8 cellular contexts compared by ENCODE assay signal in the genomic region with DNA sequence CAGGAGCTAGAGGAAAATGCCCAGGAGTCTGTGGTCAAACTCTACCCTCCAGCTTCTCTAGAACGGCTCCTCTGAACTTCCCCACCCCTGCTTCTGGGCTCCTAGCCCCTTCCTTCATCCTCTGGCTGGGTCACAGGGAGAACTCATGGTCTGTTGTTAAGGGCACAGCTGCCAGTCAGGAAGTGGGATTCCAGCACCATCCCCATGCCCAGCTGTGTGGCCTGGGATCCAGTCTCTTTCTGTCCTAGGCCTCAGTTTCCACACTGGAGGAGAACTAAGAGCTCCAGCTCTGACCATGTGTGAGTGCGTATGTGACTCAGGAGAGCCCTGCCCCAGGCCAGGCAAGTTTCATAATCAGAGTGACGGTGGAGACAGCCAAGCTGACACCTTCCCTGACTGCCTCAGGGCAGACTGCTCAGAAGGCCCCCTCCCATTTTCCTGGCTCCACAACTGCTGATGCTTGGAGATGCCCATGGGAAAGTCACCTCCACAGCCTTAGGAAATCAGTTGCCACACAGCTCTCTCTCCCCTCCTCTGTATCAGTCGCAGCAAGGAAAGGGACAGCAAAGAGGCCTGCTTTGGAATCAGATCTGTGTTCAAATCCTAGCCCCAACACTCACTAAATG. TPM values are rescaled to one million over a fixed set of nuclear protein-coding genes. Genes with fewer than 3 reads are reported as not detected.
DNase-seq lines count a peak whose midpoint lies in the region; ATAC-seq, FAIRE-seq and TF ChIP-seq lines count a peak whose summit lies in the region.

No MANE protein-coding gene starts in this region.

- peaks cover 16 to 42% of the 10 kb centered on the region in 2 experiments; a peak in 4 of 5 replicates for H3K4me1 ChIP-seq in K562 (replicated peaks in 1 of 2; ENCODE audit: control insufficient read depth in 2 of 2, insufficient read depth in 2 of 2, low read length in 2 of 2)

- no peaks in the 10 kb centered on the region for H3K9me3 Mint-ChIP-seq in stimulated activated naive CD8-positive, alpha-beta T cell treated with anti-CD3 and anti-CD28 coated beads, Interleukin-15, Interleukin-2, amounts not matched to agents 100 ng/mL and 50 ng/mL, for 24 hours

- ATAC-seq in stimulated activated naive CD8-positive, alpha-beta T cell treated with anti-CD3 and anti-CD28 coated beads, Interleukin-15, Interleukin-2, amounts not matched to agents 100 U/mL and 50 U/mL, for 24 hours: no peak
- no peak for ATAC-seq in K562

- H3K27ac ChIP-seq in K562 (ENCODE audit: extremely low read depth, low read depth, low read length): no peak overlapping the region

- TF ChIP-seq CTCF in K562 (IDR thresholded peaks at IDR 0.05 in 2 of 3, conservative IDR thresholded peaks at IDR 0.05 in 1 of 3; ENCODE audit: insufficient read depth in 2 of 3, low read depth in 1 of 3, low read length in 3 of 3) (no peak), lower leg skin (IDR thresholded peaks at IDR 0.05) (no peak)

- POLR2A ChIA-PET in K562 (lab: Yijun Ruan, JAX): interaction anchor here (0.7 to 1.2 kb wide), 7 partner anchors 11 to 283 kb away, joined by 3 to 4 read pairs (median 3); no protein-coding TSS in a partner anchor

- H3K36me3 Mint-ChIP-seq in stimulated activated naive CD8-positive, alpha-beta T cell treated with anti-CD3 and anti-CD28 coated beads, Interleukin-15, Interleukin-2, amounts not matched to agents 100 ng/mL and 50 ng/mL, for 24 hours (ENCODE audit: low read depth): peaks cover 4% of the 10 kb centered on the region

- intact Hi-C loops in K562 (cut with micrococcal nuclease): no loop called here
- intact Hi-C loops in lower leg skin (cut with DNase I; ENCODE audit: low total_unique reads): no loop called here

- H3K4me3 ChIP-seq in K562: no peak overlapping the region
- no peak overlapping the region for H3K4me3 ChIP-seq in lower leg skin (ENCODE audit: low read depth, poor library complexity, severe bottlenecking)

- H3K4me1 Mint-ChIP-seq in stimulated activated naive CD8-positive, alpha-beta T cell treated with anti-CD3 and anti-CD28 coated beads, Interleukin-15, Interleukin-2, amounts not matched to agents 100 ng/mL and 50 ng/mL, for 24 hours (ENCODE audit: low read depth): peaks cover 50% of the 10 kb centered on the region

- H4K20me1 ChIP-seq in K562 (replicated peaks; ENCODE audit: control insufficient read depth, insufficient read depth, low read length): peaks cover 4% of the 10 kb centered on the region; the same call in 1 of the 2 replicates

- no peaks in the 10 kb centered on the region for H3K9me1 ChIP-seq in K562 (ENCODE audit: control insufficient read depth, insufficient read depth, low read length)

- FAIRE-seq in K562 (lab: Jason Lieb, UNC): peak; percentile 23

- peak overlapping the region in 1 of 2 experiments; percentile 37; a peak in 1 of 4 replicates for H3K9ac ChIP-seq in K562 (ENCODE audit: insufficient read depth in 1 of 2, low read depth in 2 of 2, low read length in 2 of 2)

- no peaks in the 10 kb centered on the region for H3K9me3 ChIP-seq in K562 (replicated peaks; ENCODE audit: control insufficient read depth, insufficient read depth, low read depth, low read length)

- H3K27me3 Mint-ChIP-seq in stimulated activated naive CD8-positive, alpha-beta T cell treated with anti-CD3 and anti-CD28 coated beads, Interleukin-15, Interleukin-2, amounts not matched to agents 100 ng/mL and 50 ng/mL, for 24 hours: no peaks in the 10 kb centered on the region

- no peak for DNase-seq in stimulated activated naive CD8-positive, alpha-beta T cell treated with anti-CD3 and anti-CD28 coated beads, Interleukin-15, Interleukin-2, amounts not matched to agents 100 U/mL and 50 U/mL, for 24 hours
- no peak for DNase-seq in K562 (ENCODE audit: extremely low read depth in 1 of 4, low spot score in 3 of 4)
- DNase-seq in lower leg skin (ENCODE audit: low spot score in 2 of 2): peak; percentile 72 to 93
- DNase-seq in T-helper 9 cell: no peak
- no peak for DNase-seq in RKO (ENCODE audit: low spot score)
- DNase-seq in GF-D8 (lab: John Stamatoyannopoulos, UW): no peak
- DNase-seq in putamen (ENCODE audit: low spot score): no peak

- TF ChIP-seq RAD21 in K562 (CRISPR knock-in tag; conservative IDR thresholded peaks at IDR 0.05 in 1 of 2, IDR thresholded peaks at IDR 0.05 in 1 of 2): no peak

- TF ChIP-seq POLR2A in K562 (conservative IDR thresholded peaks at IDR 0.05): no peak
- no peak for TF ChIP-seq POLR2A in lower leg skin (IDR thresholded peaks at IDR 0.05)

- no TSS peak for BruUV-seq in K562 (replicated peaks; lab: Mats Ljungman, UMichigan)

- peak overlapping the region; percentile 78 for H3K27ac Mint-ChIP-seq in stimulated activated naive CD8-positive, alpha-beta T cell treated with anti-CD3 and anti-CD28 coated beads, Interleukin-15, Interleukin-2, amounts not matched to agents 100 ng/mL and 50 ng/mL, for 24 hours

- TF ChIP-seq EP300 in K562 (IDR thresholded peaks at IDR 0.05; ENCODE audit: low read length): no peak

- in situ Hi-C loops in K562 (cut with MboI): no loop called here

- CTCF ChIA-PET in K562 (lab: Yijun Ruan, JAX; ENCODE audit: low intra/inter-chr PET ratio): no interaction called here

- H3K79me2 ChIP-seq in K562 (ENCODE audit: control insufficient read depth, insufficient read depth, low read length): no peaks in the 10 kb centered on the region

- no peaks in the 10 kb centered on the region for H3K27me3 ChIP-seq in K562 (ENCODE audit: control insufficient read depth in 2 of 2, insufficient read depth in 2 of 2, low read length in 2 of 2)

- no peaks in the 10 kb centered on the region for H3K36me3 ChIP-seq in K562 (ENCODE audit: control insufficient read depth, insufficient read depth, low read length)

- H3K4me3 Mint-ChIP-seq in stimulated activated naive CD8-positive, alpha-beta T cell treated with anti-CD3 and anti-CD28 coated beads, Interleukin-15, Interleukin-2, amounts not matched to agents 100 ng/mL and 50 ng/mL, for 24 hours: peak overlapping the region; percentile 89

- no peak overlapping the region for H3K4me2 ChIP-seq in K562 (ENCODE audit: insufficient read depth, low read length)

- H2AFZ ChIP-seq in K562 (ENCODE audit: low read depth, low read length): no peak overlapping the region

- 55% methylated on average over 3 of the region's 4 CpGs for WGBS in K562 (ENCODE audit: insufficient coverage, low coverage, missing lambda C conversion rate)
- WGBS in lower leg skin, 2 donors: 28 to 49% methylated on average over 4 of the region's 4 CpGs

RNA-seq across cellular contexts. Expression of gene IGSF8, which starts 1.8 kb away (rescaled TPM):
- total RNA-seq in K562 (2011; cell fraction: chromatin; rRNA removed; ENCODE audit: low replicate concordance): 8.1 and 30.2 TPM in 2 replicates
- 35.5 and 43.4 TPM in 2 replicates for total RNA-seq in K562 (2011; cell fraction: nucleolus; rRNA removed)
- 16.0 and 20.1 TPM in 2 replicates for total RNA-seq in K562 (2011; cell fraction: nucleoplasm; rRNA removed)
- 7.3 and 8.6 TPM in 2 replicates for total RNA-seq in K562 (2014; rRNA removed)
- total RNA-seq in K562 (2014; rRNA removed; fragmentation: Illumina TruSeq; extraction: Trizol): 0.93 and 1.4 TPM in 2 replicates
- total RNA-seq in K562 (2015; rRNA removed; fragmentation: Illumina TruSeq; extraction: Trizol): 3.2 and 3.9 TPM in 2 replicates
- 11.7 and 12.5 TPM in 2 replicates for total RNA-seq in K562 (2021)
- 3.9 and 10.0 TPM in 2 replicates for polyA plus RNA-seq in K562 (2011; rRNA removed)
- 8.4 and 14.8 TPM in 2 replicates for polyA plus RNA-seq in K562 (2011; cell fraction: cytosol; rRNA removed)
- 22.5 and 32.3 TPM in 2 replicates for polyA plus RNA-seq in K562 (2011; cell fraction: nucleus; rRNA removed)
- polyA plus RNA-seq in K562 (2012): 10.3 and 16.7 TPM in 2 replicates
- polyA plus RNA-seq in K562 (2014; fragmentation: Illumina TruSeq; extraction: Trizol): 3.1 and 5.9 TPM in 2 replicates
- polyA plus RNA-seq in K562 (2014; fragmentation: Nextera tagmentation; extraction: Ambion mirVana): under 1 TPM; 0.32 to 0.35 TPM
- 7.1 and 7.6 TPM in 2 replicates for polyA plus RNA-seq in K562 (2014; rRNA removed)
- polyA minus RNA-seq in K562 (2011; rRNA and poly(A)+ RNA removed): 1.6 and 3.2 TPM in 2 replicates
- 4.3 and 9.0 TPM in 2 replicates for polyA minus RNA-seq in K562 (2011; cell fraction: cytosol; rRNA and poly(A)+ RNA removed)
- polyA minus RNA-seq in K562 (2011; cell fraction: nucleus; rRNA and poly(A)+ RNA removed): 5.4 and 6.7 TPM in 2 replicates
- 10 to 100 TPM; 44.5 to 74.5 (median 54.9) TPM for total RNA-seq in lower leg skin

RNA-seq across cellular contexts. Expression of gene KCNJ9, which starts 15.3 kb away (rescaled TPM):
- total RNA-seq in K562 (2011; cell fraction: chromatin; rRNA removed; ENCODE audit: low replicate concordance): not detected in 2 replicates
- not detected in 2 replicates for total RNA-seq in K562 (2011; cell fraction: nucleolus; rRNA removed)
- not detected in 2 replicates for total RNA-seq in K562 (2011; cell fraction: nucleoplasm; rRNA removed)
- total RNA-seq in K562 (2014; rRNA removed): not detected in 2 replicates
- not detected in 2 replicates for total RNA-seq in K562 (2014; rRNA removed; fragmentation: Illumina TruSeq; extraction: Trizol)
- not detected in 2 replicates for total RNA-seq in K562 (2015; rRNA removed; fragmentation: Illumina TruSeq; extraction: Trizol)
- total RNA-seq in K562 (2021): not detected in 2 replicates
- polyA plus RNA-seq in K562 (2011; rRNA removed): not detected in 2 replicates
- not detected in 2 replicates for polyA plus RNA-seq in K562 (2011; cell fraction: cytosol; rRNA removed)
- not detected in 2 replicates for polyA plus RNA-seq in K562 (2011; cell fraction: nucleus; rRNA removed)
- polyA plus RNA-seq in K562 (2012): not detected in 2 replicates
- polyA plus RNA-seq in K562 (2014; fragmentation: Illumina TruSeq; extraction: Trizol): not detected in 2 replicates
- not detected for polyA plus RNA-seq in K562 (2014; fragmentation: Nextera tagmentation; extraction: Ambion mirVana)
- polyA plus RNA-seq in K562 (2014; rRNA removed): not detected in 2 replicates
- not detected in 2 replicates for polyA minus RNA-seq in K562 (2011; rRNA and poly(A)+ RNA removed)
- not detected in 2 replicates for polyA minus RNA-seq in K562 (2011; cell fraction: cytosol; rRNA and poly(A)+ RNA removed)
- polyA minus RNA-seq in K562 (2011; cell fraction: nucleus; rRNA and poly(A)+ RNA removed): not detected in 2 replicates
- under 1 TPM in 1 of 4 donors, not detected in 3; 0.12 TPM for total RNA-seq in lower leg skin

RNA-seq across cellular contexts. Expression of gene ATP1A2, which starts 19.0 kb away (rescaled TPM):
- 0.21 and 1.2 TPM in 2 replicates for total RNA-seq in K562 (2011; cell fraction: chromatin; rRNA removed; ENCODE audit: low replicate concordance)
- 0.50 TPM in 1 of 2 replicates, not detected in the other for total RNA-seq in K562 (2011; cell fraction: nucleolus; rRNA removed)
- total RNA-seq in K562 (2011; cell fraction: nucleoplasm; rRNA removed): 0.44 and 0.76 TPM in 2 replicates
- total RNA-seq in K562 (2014; rRNA removed) (not detected in 2 replicates), K562 (2014; rRNA removed; fragmentation: Illumina TruSeq; extraction: Trizol) (not detected in 2 replicates), K562 (2015; rRNA removed; fragmentation: Illumina TruSeq; extraction: Trizol) (not detected in 2 replicates), K562 (2021) (0.04 and 0.09 TPM in 2 replicates), lower leg skin (1 to 10 TPM; 1.1 to 5.8 (median 5.0) TPM)
- polyA plus RNA-seq in K562 (2011; rRNA removed) (0.11 and 0.14 TPM in 2 replicates), K562 (2014; fragmentation: Illumina TruSeq; extraction: Trizol) (0.04 TPM in 1 of 2 replicates, not detected in the other), K562 (2014; fragmentation: Nextera tagmentation; extraction: Ambion mirVana) (not detected), K562 (2014; rRNA removed) (not detected in 2 replicates)
- polyA plus RNA-seq in K562 (2011; cell fraction: cytosol; rRNA removed): 0.06 and 0.44 TPM in 2 replicates
- polyA plus RNA-seq in K562 (2011; cell fraction: nucleus; rRNA removed): 0.43 and 0.55 TPM in 2 replicates
- 0.18 and 0.23 TPM in 2 replicates for polyA plus RNA-seq in K562 (2012)
- 0.06 and 0.07 TPM in 2 replicates for polyA minus RNA-seq in K562 (2011; rRNA and poly(A)+ RNA removed)
- polyA minus RNA-seq in K562 (2011; cell fraction: cytosol; rRNA and poly(A)+ RNA removed): not detected in 2 replicates
- polyA minus RNA-seq in K562 (2011; cell fraction: nucleus; rRNA and poly(A)+ RNA removed): 0.13 and 0.22 TPM in 2 replicates

RNA-seq across cellular contexts. Expression of gene KCNJ10, which starts 26.6 kb away (rescaled TPM):
- total RNA-seq in K562 (2011; cell fraction: chromatin; rRNA removed; ENCODE audit: low replicate concordance): not detected in 2 replicates
- total RNA-seq in K562 (2011; cell fraction: nucleolus; rRNA removed): not detected in 2 replicates
- not detected in 2 replicates for total RNA-seq in K562 (2011; cell fraction: nucleoplasm; rRNA removed)
- total RNA-seq in K562 (2014; rRNA removed): not detected in 2 replicates
- not detected in 2 replicates for total RNA-seq in K562 (2014; rRNA removed; fragmentation: Illumina TruSeq; extraction: Trizol)
- not detected in 2 replicates for total RNA-seq in K562 (2015; rRNA removed; fragmentation: Illumina TruSeq; extraction: Trizol)
- total RNA-seq in K562 (2021): not detected in 2 replicates
- not detected in 2 replicates for polyA plus RNA-seq in K562 (2011; rRNA removed)
- polyA plus RNA-seq in K562 (2011; cell fraction: cytosol; rRNA removed): not detected in 2 replicates
- 0.10 TPM in 1 of 2 replicates, not detected in the other for polyA plus RNA-seq in K562 (2011; cell fraction: nucleus; rRNA removed)
- polyA plus RNA-seq in K562 (2012): 0.07 and 0.11 TPM in 2 replicates
- polyA plus RNA-seq in K562 (2014; fragmentation: Illumina TruSeq; extraction: Trizol): not detected in 2 replicates
- under 1 TPM; 0.06 to 0.11 TPM for polyA plus RNA-seq in K562 (2014; fragmentation: Nextera tagmentation; extraction: Ambion mirVana)
- not detected in 2 replicates for polyA plus RNA-seq in K562 (2014; rRNA removed)
- not detected in 2 replicates for polyA minus RNA-seq in K562 (2011; rRNA and poly(A)+ RNA removed)
- not detected in 2 replicates for polyA minus RNA-seq in K562 (2011; cell fraction: cytosol; rRNA and poly(A)+ RNA removed)
- polyA minus RNA-seq in K562 (2011; cell fraction: nucleus; rRNA and poly(A)+ RNA removed): not detected in 2 replicates
- total RNA-seq in lower leg skin: not detected

RNA-seq across cellular contexts. Expression of gene ATP1A4, which starts 54.8 kb away (rescaled TPM):
- not detected in 2 replicates for total RNA-seq in K562 (2011; cell fraction: chromatin; rRNA removed; ENCODE audit: low replicate concordance)
- not detected in 2 replicates for total RNA-seq in K562 (2011; cell fraction: nucleolus; rRNA removed)
- not detected in 2 replicates for total RNA-seq in K562 (2011; cell fraction: nucleoplasm; rRNA removed)
- total RNA-seq in K562 (2014; rRNA removed) (not detected in 2 replicates), K562 (2014; rRNA removed; fragmentation: Illumina TruSeq; extraction: Trizol) (not detected in 2 replicates), K562 (2015; rRNA removed; fragmentation: Illumina TruSeq; extraction: Trizol) (not detected in 2 replicates), K562 (2021) (not detected in 2 replicates), lower leg skin (under 1 TPM in 1 of 4 donors, not detected in 3; 0.32 TPM)
- polyA plus RNA-seq in K562 (2011; rRNA removed) (not detected in 2 replicates), K562 (2014; fragmentation: Illumina TruSeq; extraction: Trizol) (not detected in 2 replicates), K562 (2014; fragmentation: Nextera tagmentation; extraction: Ambion mirVana) (under 1 TPM in 1 of 2 experiments, not detected in 1; 0.07 TPM), K562 (2014; rRNA removed) (not detected in 2 replicates)
- not detected in 2 replicates for polyA plus RNA-seq in K562 (2011; cell fraction: cytosol; rRNA removed)
- not detected in 2 replicates for polyA plus RNA-seq in K562 (2011; cell fraction: nucleus; rRNA removed)
- polyA plus RNA-seq in K562 (2012): 0.07 TPM in 1 of 2 replicates, not detected in the other
- not detected in 2 replicates for polyA minus RNA-seq in K562 (2011; rRNA and poly(A)+ RNA removed)
- not detected in 2 replicates for polyA minus RNA-seq in K562 (2011; cell fraction: cytosol; rRNA and poly(A)+ RNA removed)
- not detected in 2 replicates for polyA minus RNA-seq in K562 (2011; cell fraction: nucleus; rRNA and poly(A)+ RNA removed)

Comparison
In these comparisons a context has a peak if more than half of its experiments do, and no peak if none do; other contexts are left out.
1. DNase-seq: peak in lower leg skin (2 of 2); none in stimulated activated naive CD8-positive, alpha-beta T cell treated with anti-CD3 and anti-CD28 coated beads, Interleukin-15, Interleukin-2, amounts not matched to agents 100 U/mL and 50 U/mL, for 24 hours (single experiment), K562 (0 of 4), T-helper 9 cell (single experiment), RKO (single experiment), GF-D8 (single experiment) and putamen (single experiment).